14 cellular contexts compared by ENCODE assay signal in genomic region chr7:96218844-96219243, GRCh38.
"Had no signal": no experiment of that assay in that cellular context is flagged by ENCODE, and none has a peak within 500 bp of the region (broad histone marks: within the 10 kb centered on the region; RNA-seq: fewer than 3 reads in every experiment).

No MANE protein-coding gene starts in this region.

- H2AFZ ChIP-seq: neural progenitor cell had no signal

- H3K36me3 ChIP-seq: lower lobe of right lung, neural progenitor cell, ovary, stomach had no signal

- H3K9ac ChIP-seq: neural progenitor cell had no signal

- H3K4me3 Mint-ChIP-seq: activated T-helper 17 cell treated with anti-CD3 and anti-CD28 coated beads, Interleukin-2, amount 50 U/mL, for 72 hours; immature natural killer cell; neural progenitor cell had no signal

- H3K9me3 ChIP-seq: lower lobe of right lung, ovary, stomach had no signal

- H3K4me3 ChIP-seq: lower lobe of right lung, neural progenitor cell, ovary, spleen, stomach had no signal

- H3K27ac Mint-ChIP-seq: activated T-helper 17 cell treated with anti-CD3 and anti-CD28 coated beads, Interleukin-2, amount 50 U/mL, for 72 hours; immature natural killer cell; neural progenitor cell had no signal

- H3K27me3 ChIP-seq: neural progenitor cell, ovary, spleen, stomach had no signal

- H3K4me2 ChIP-seq: neural progenitor cell had no signal

- DNase-seq: activated CD4-positive, alpha-beta T cell treated with anti-CD3 and anti-CD28 coated beads for 1 hour; activated CD4-positive, alpha-beta T cell treated with anti-CD3 and anti-CD28 coated beads, Interleukin-2, amount 50 U/mL, for 48 hours; activated naive CD4-positive, alpha-beta T cell treated with Interleukin-2 at 50 U/mL for 16 hours; anterior cingulate cortex; cerebellar nuclear complex; effector CD8-positive, alpha-beta T cell; immature natural killer cell; lower lobe of right lung; midbrain; ovary; spleen; stomach had no signal

- H3K4me1 ChIP-seq: lower lobe of right lung, neural progenitor cell had no signal

- H3K9me3 Mint-ChIP-seq: activated T-helper 17 cell treated with anti-CD3 and anti-CD28 coated beads, Interleukin-2, amount 50 U/mL, for 72 hours; immature natural killer cell; neural progenitor cell had no signal

- H3K27me3 Mint-ChIP-seq: activated T-helper 17 cell treated with anti-CD3 and anti-CD28 coated beads, Interleukin-2, amount 50 U/mL, for 72 hours had no signal

- H3K4me1 Mint-ChIP-seq: immature natural killer cell, neural progenitor cell had no signal

- H3K27ac ChIP-seq: lower lobe of right lung, neural progenitor cell, ovary, spleen, stomach had no signal
